In the genomic region with DNA sequence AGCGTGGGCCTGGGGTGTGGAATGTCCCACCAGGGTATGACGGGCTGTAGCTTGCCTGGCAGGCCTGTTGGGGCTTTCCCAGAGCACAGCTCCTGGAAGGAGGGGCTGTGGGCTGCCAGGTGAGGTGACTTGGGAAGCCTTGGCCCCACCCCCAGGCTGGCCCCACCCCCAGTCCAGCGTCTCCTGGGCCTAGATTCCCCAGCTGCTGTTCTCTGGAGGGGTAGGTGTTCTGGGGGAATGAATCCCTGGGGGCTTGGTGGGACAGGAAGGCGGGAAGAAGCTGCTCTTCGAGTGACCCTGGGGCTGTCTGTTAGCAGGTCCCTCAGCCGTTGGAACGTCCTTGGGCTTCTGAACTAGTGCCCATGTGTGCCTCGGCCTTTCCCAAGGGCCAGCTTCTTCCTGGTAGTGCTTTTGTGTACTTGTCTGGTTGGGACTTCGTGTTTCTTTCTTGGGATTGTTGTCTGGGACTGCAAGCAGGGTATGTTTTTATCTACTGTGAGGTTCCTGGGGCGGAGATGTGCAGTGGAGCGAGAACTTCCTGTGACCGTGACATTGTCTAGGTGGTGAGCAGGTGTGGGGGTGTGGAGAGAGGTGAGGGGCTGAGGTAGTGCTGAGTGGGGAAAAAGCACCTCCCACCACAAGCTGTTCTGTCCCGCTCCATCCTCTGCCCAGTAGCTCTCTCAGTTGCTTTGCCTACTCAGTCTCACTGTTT, we compare ENCODE assay signal across 8 cellular contexts. TPM values are rescaled to one million over a fixed set of nuclear protein-coding genes. Genes with fewer than 3 reads are reported as not detected.
DNase-seq lines count a peak whose midpoint lies in the region; ATAC-seq and TF ChIP-seq lines count a peak whose summit lies in the region.

No MANE protein-coding gene starts in this region.

- H3K4me3 ChIP-seq in body of pancreas = peak overlapping the region; percentile 7 to 25
- no peak overlapping the region for H3K4me3 ChIP-seq in mesenchymal stem cell (ENCODE audit: insufficient read depth in 1 of 2, low read depth in 1 of 2, low read length in 2 of 2)
- H3K4me3 ChIP-seq in upper lobe of left lung = peak overlapping the region in 3 of 4 donors; percentile 57 to 80 (median 70)

- no peaks in the 10 kb centered on the region for H3K9me3 ChIP-seq in body of pancreas
- no peaks in the 10 kb centered on the region for H3K9me3 ChIP-seq in mesenchymal stem cell (ENCODE audit: control insufficient read depth, low read length)
- no peaks in the 10 kb centered on the region for H3K9me3 ChIP-seq in upper lobe of left lung

- no peak overlapping the region for H2BK120ac ChIP-seq in mesenchymal stem cell (ENCODE audit: low read depth, low read length)

- intact Hi-C loops in body of pancreas (cut with DNase I) = no loop called here

- H2AK5ac ChIP-seq in mesenchymal stem cell (ENCODE audit: low read length, severe bottlenecking) = peak overlapping the region; percentile 84

- H3K18ac ChIP-seq in mesenchymal stem cell (ENCODE audit: low read depth in 1 of 2, low read length in 2 of 2) = peak overlapping the region; percentile 72 to 78

- peak overlapping the region; percentile 82 for H2BK15ac ChIP-seq in mesenchymal stem cell (ENCODE audit: low read depth, poor library complexity, severe bottlenecking)

- peaks cover 49% of the 10 kb centered on the region for H3K4me1 ChIP-seq in body of pancreas
- H3K4me1 ChIP-seq in mesenchymal stem cell (ENCODE audit: control insufficient read depth, insufficient read depth, low read depth, low read length) = peaks cover 51% of the 10 kb centered on the region
- H3K4me1 ChIP-seq in upper lobe of left lung = peaks cover 32 to 46% (median 37%) of the 10 kb centered on the region in 4 donors

- TF ChIP-seq POLR2A in body of pancreas (IDR thresholded peaks at IDR 0.05) (peak; percentile 22 to 67 (median 57)), upper lobe of left lung (IDR thresholded peaks at IDR 0.05) (peak in 1 of 4 donors; percentile 39)

- peak overlapping the region; percentile 47 for H4K8ac ChIP-seq in mesenchymal stem cell (ENCODE audit: low read length)

- no peaks in the 10 kb centered on the region for H3K36me3 ChIP-seq in body of pancreas (replicated peaks in 1 of 2; ENCODE audit: insufficient read depth in 1 of 2, low read depth in 2 of 2)
- no peaks in the 10 kb centered on the region for H3K36me3 ChIP-seq in mesenchymal stem cell (ENCODE audit: control insufficient read depth in 1 of 2, insufficient read depth in 2 of 2, low read depth in 1 of 2, low read length in 2 of 2)
- H3K36me3 ChIP-seq in upper lobe of left lung = no peaks in the 10 kb centered on the region

- DNase-seq in NCI-H524 (lab: John Stamatoyannopoulos, UW) (peak; percentile 8 to 77), NCI-H524 treated with DMSO at 0.1 percent for 48 hours (lab: John Stamatoyannopoulos, UW) (no peak), NCI-H187 treated with DMSO at 0.1 percent for 48 hours (lab: John Stamatoyannopoulos, UW) (peak; percentile 30), body of pancreas (peak; percentile 87 to 94 (median 93)), mesenchymal stem cell (no peak), upper lobe of left lung (peak; percentile 90 to 91)

- H3K14ac ChIP-seq in mesenchymal stem cell (ENCODE audit: low read length in 2 of 2) = peak overlapping the region in 1 of 2 experiments; percentile 20

- H3K79me1 ChIP-seq in mesenchymal stem cell (replicated peaks; ENCODE audit: low read length, poor library complexity, severe bottlenecking) = peaks cover 1% of the 10 kb centered on the region

- no peak for TF ChIP-seq EP300 in upper lobe of left lung (IDR thresholded peaks at IDR 0.05)

- H4K91ac ChIP-seq in mesenchymal stem cell (ENCODE audit: low read length) = peak overlapping the region; percentile 85

- H3K23ac ChIP-seq in mesenchymal stem cell (ENCODE audit: low read length in 2 of 2) = no peak overlapping the region

- TF ChIP-seq CTCF in body of pancreas (IDR thresholded peaks at IDR 0.05) (no peak), upper lobe of left lung (IDR thresholded peaks at IDR 0.05) (no peak)

- H3K27me3 ChIP-seq in body of pancreas (no peaks in the 10 kb centered on the region), mesenchymal stem cell (ENCODE audit: control insufficient read depth in 1 of 2, insufficient read depth in 1 of 2, low read length in 2 of 2) (no peaks in the 10 kb centered on the region), upper lobe of left lung (no peaks in the 10 kb centered on the region)

- H2BK12ac ChIP-seq in mesenchymal stem cell (ENCODE audit: low read length in 2 of 2) = peak overlapping the region; percentile 91 to 96

- H3K4ac ChIP-seq in mesenchymal stem cell (ENCODE audit: low read depth in 1 of 2, low read length in 2 of 2) = peak overlapping the region; percentile 75 to 82

- H3K27ac ChIP-seq in body of pancreas (peak overlapping the region; percentile 92 to 97 (median 96)), mesenchymal stem cell (ENCODE audit: low read length, poor library complexity, severe bottlenecking) (peak overlapping the region; percentile 72), upper lobe of left lung (peak overlapping the region; percentile 77 to 89 (median 83))

- H3K4me2 ChIP-seq in mesenchymal stem cell (ENCODE audit: low read length, poor library complexity, severe bottlenecking) = peak overlapping the region; percentile 43

- no peak overlapping the region for H2AFZ ChIP-seq in mesenchymal stem cell (ENCODE audit: low read depth, low read length)

- 7 to 11% methylated on average over 10 to 13 of the region's 13 CpGs for WGBS in body of pancreas, 2 donors
- 51% methylated on average over 11 of the region's 13 CpGs for WGBS in mesenchymal stem cell
- WGBS in upper lobe of left lung, 2 donors = 31 to 47% methylated on average over 1 to 13 of the region's 13 CpGs

- ATAC-seq in body of pancreas (peak; percentile 74), upper lobe of left lung (ENCODE audit: low FRiP score in 2 of 2) (peak in 1 of 2 donors; percentile 72), HG03442 (IDR thresholded peaks at IDR 0.05; ENCODE audit: unreplicated experiment) (no peak), GM19395 (IDR thresholded peaks at IDR 0.05; ENCODE audit: unreplicated experiment) (no peak)

- no peak overlapping the region for H3K9ac ChIP-seq in mesenchymal stem cell (ENCODE audit: low read length)

- peak overlapping the region; percentile 59 for H2BK5ac ChIP-seq in mesenchymal stem cell (ENCODE audit: low read depth, low read length, poor library complexity, severe bottlenecking)

RNA-seq across cellular contexts. Expression of a gene that starts 1.4 kb away (rescaled TPM):
- 10 to 100 TPM; 90.3 to 97.3 TPM for total RNA-seq in body of pancreas
- polyA plus RNA-seq in mesenchymal stem cell (2013, experiment 1 of 2) = 20.0 TPM
- polyA plus RNA-seq in mesenchymal stem cell (2013, experiment 2 of 2) = 21.0 TPM
- total RNA-seq in upper lobe of left lung = 100 to 1,000 TPM in 5 of 6 donors, 10 to 100 TPM in 1; 75.4 to 147 (median 111) TPM

RNA-seq across cellular contexts. Expression of a gene that starts 25.1 kb away (rescaled TPM):
- total RNA-seq in body of pancreas (10 to 100 TPM in 1 of 2 donors, under 1 TPM in 1; 0.66 to 27.2 TPM), upper lobe of left lung (10 to 100 TPM; 10.1 to 47.6 (median 27.6) TPM)
- 23.5 TPM for polyA plus RNA-seq in mesenchymal stem cell (2013, experiment 1 of 2)
- 24.5 TPM for polyA plus RNA-seq in mesenchymal stem cell (2013, experiment 2 of 2)

RNA-seq across cellular contexts. Expression of a gene that starts 31.1 kb away (rescaled TPM):
- total RNA-seq in body of pancreas (10 to 100 TPM; 16.6 to 29.7 TPM), upper lobe of left lung (10 to 100 TPM; 23.0 to 56.6 (median 29.5) TPM)
- polyA plus RNA-seq in mesenchymal stem cell (2013, experiment 1 of 2) = 5.1 TPM
- polyA plus RNA-seq in mesenchymal stem cell (2013, experiment 2 of 2) = 4.7 TPM

RNA-seq across cellular contexts. Expression of a gene that starts 49.0 kb away (rescaled TPM):
- total RNA-seq in body of pancreas (1 to 10 TPM in 1 of 2 donors, not detected in 1; 5.2 TPM), upper lobe of left lung (100 to 1,000 TPM in 5 of 6 donors, 10 to 100 TPM in 1; 80.7 to 511 (median 229) TPM)
- polyA plus RNA-seq in mesenchymal stem cell (2013, experiment 1 of 2) = not detected
- not detected for polyA plus RNA-seq in mesenchymal stem cell (2013, experiment 2 of 2)

RNA-seq across cellular contexts. Expression of a gene that starts 57.9 kb away (rescaled TPM):
- under 1 TPM; under 0.01 to 0.52 TPM for total RNA-seq in body of pancreas
- not detected for polyA plus RNA-seq in mesenchymal stem cell (2013, experiment 1 of 2)
- polyA plus RNA-seq in mesenchymal stem cell (2013, experiment 2 of 2) = not detected
- total RNA-seq in upper lobe of left lung = 10 to 100 TPM in 2 of 6 donors, 1 to 10 TPM in 4; 1.8 to 38.8 (median 5.0) TPM

Comparison
In these comparisons a context has a peak if more than half of its experiments do, and no peak if none do; other contexts are left out.
1. DNase-seq: peak in NCI-H524 (2 of 2), NCI-H187 treated with DMSO at 0.1 percent for 48 hours (single experiment), body of pancreas (4 of 4) and upper lobe of left lung (2 of 2); none in NCI-H524 treated with DMSO at 0.1 percent for 48 hours (single experiment) and mesenchymal stem cell (single experiment).
2. H3K4me3 ChIP-seq: peak in body of pancreas (2 of 2) and upper lobe of left lung (3 of 4); none in mesenchymal stem cell (0 of 2).
3. Peak in every context shown above with its lines, with median percentiles within 50 percentile points of each other: H3K27ac ChIP-seq.